ENCODE assay signal across 7 cellular contexts in the genomic region with DNA sequence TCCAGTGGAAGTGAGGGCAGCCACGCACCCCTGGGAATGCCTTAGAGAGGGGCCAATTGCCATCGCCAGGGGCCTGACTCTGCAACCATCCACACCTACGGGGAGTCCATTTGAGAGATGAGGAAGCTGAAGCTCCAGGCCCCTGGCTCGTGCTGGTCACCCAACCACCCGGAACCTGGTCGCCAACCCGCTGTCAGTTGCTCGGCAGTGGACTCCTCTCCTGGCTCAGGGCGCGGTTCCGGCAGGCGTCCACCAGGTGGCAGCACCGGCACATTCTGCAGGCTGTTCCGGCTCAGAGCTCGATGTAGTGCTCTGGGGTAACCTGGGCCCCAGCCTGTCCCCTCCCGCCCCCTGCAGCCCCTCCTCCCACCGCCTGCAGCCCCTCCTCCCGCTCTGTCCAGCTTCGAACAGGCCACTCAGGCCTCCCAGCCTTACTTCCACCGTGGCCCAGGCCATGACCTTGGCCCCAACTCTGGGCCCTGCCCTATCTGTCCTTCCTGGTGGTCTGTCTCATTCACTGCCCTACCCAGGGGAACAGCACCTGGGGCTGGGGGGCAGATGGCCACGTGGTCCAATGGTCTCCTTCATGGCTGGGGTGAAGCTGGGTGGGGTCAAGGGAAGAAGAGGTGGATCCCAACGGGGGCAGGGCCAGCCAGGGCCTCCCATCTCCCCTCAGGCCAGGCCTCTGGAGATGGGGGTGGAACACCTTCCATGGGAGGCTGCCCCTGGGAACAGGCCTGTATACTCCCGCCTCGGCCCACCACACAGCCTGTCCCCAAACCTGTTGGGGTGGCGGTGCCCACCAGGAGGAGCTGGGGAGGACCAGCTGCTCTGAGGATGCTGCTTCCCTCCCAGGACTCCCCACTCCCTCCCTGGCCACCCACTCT. TPM values are rescaled to one million over a fixed set of nuclear protein-coding genes. Genes with fewer than 3 reads are reported as not detected.
DNase-seq lines count a peak whose midpoint lies in the region; ATAC-seq, FAIRE-seq and TF ChIP-seq lines count a peak whose summit lies in the region.

No MANE protein-coding gene starts in this region.

- H3K4me3 ChIP-seq in coronary artery (no peak overlapping the region), HepG2 (replicated peaks in 1 of 3; ENCODE audit: insufficient read depth in 1 of 3, low read depth in 2 of 3, low read length in 3 of 3) (peak overlapping the region; percentile 65 to 78 (median 67))

- H3K9me3 ChIP-seq in HepG2 (ENCODE audit: low read length) = peaks cover 8% of the 10 kb centered on the region

- peak overlapping the region; percentile 99 for H3K9ac ChIP-seq in HepG2 (ENCODE audit: insufficient read depth, low read depth, low read length)

- no TSS peak for BruUV-seq in HepG2 (replicated peaks; lab: Mats Ljungman, UMichigan)

- CTCF ChIA-PET in HepG2 (lab: Yijun Ruan, JAX; ENCODE audit: low intra/inter-chr PET ratio, low total read pairs) = interaction anchor here (1.2 to 2.5 kb wide), 4 partner anchors 29 to 102 kb away, joined by 3 to 15 read pairs (median 10); no protein-coding TSS in a partner anchor

- H3K4me3 Mint-ChIP-seq in activated CD4-positive, alpha-beta T cell treated with anti-CD3 and anti-CD28 coated beads, Interleukin-2, amount 10 ng/mL, durations not matched to agents 24 days and 14 days = no peak overlapping the region

- peak; percentile 94 for DNase-seq in GM12892 (ENCODE audit: insufficient read length)
- peak; percentile 83 for DNase-seq in NCI-H69 (lab: John Stamatoyannopoulos, UW)
- DNase-seq in activated CD4-positive, alpha-beta T cell treated with anti-CD3 and anti-CD28 coated beads, Interleukin-2, amount 10 ng/mL, durations not matched to agents 24 days and 14 days = peak; percentile 98
- peak; percentile 89 for DNase-seq in coronary artery (ENCODE audit: low spot score)
- DNase-seq in HepG2 (ENCODE audit: low spot score) = peak; percentile 86
- peak; percentile 82 to 96 for DNase-seq in stimulated activated CD4-positive, alpha-beta T cell treated with anti-CD3 and anti-CD28 coated beads, Interleukin-4, amount 100 ng/mL, for 48 hours (ENCODE audit: low read depth in 2 of 2)

- in situ Hi-C loops in HepG2 (cut with HindIII; ENCODE audit: extremely low pct_ligation_motif_present, low pct_unique_long_range_greater_than_20kb) = loop anchor here (5.0 kb wide), 2 partner anchors 54 to 99 kb away; a partner anchor contains a TSS

- H3K9me3 Mint-ChIP-seq in activated CD4-positive, alpha-beta T cell treated with anti-CD3 and anti-CD28 coated beads, Interleukin-2, amount 10 ng/mL, durations not matched to agents 24 days and 14 days = no peaks in the 10 kb centered on the region

- H4K20me1 ChIP-seq in HepG2 (ENCODE audit: insufficient read depth, low read length) = peaks cover 12% of the 10 kb centered on the region

- peak; percentile 83 for ATAC-seq in HG03135 (IDR thresholded peaks at IDR 0.05; ENCODE audit: unreplicated experiment)
- peak; percentile 79 for ATAC-seq in HepG2

- peaks cover 3% of the 10 kb centered on the region for H3K4me1 Mint-ChIP-seq in activated CD4-positive, alpha-beta T cell treated with anti-CD3 and anti-CD28 coated beads, Interleukin-2, amount 10 ng/mL, durations not matched to agents 24 days and 14 days

- TF ChIP-seq EP300 in HepG2 (IDR thresholded peaks at IDR 0.05; ENCODE audit: low read depth in 2 of 2, low read length in 2 of 2) (peak in 1 of 2 experiments; percentile 32; a peak in 2 of 4 replicates), HepG2 (CRISPR knock-in tag; IDR thresholded peaks at IDR 0.05; ENCODE audit: borderline replicate concordance) (no peak)

- no peaks in the 10 kb centered on the region for H3K27me3 Mint-ChIP-seq in activated CD4-positive, alpha-beta T cell treated with anti-CD3 and anti-CD28 coated beads, Interleukin-2, amount 10 ng/mL, durations not matched to agents 24 days and 14 days

- 19% methylated on average over 6 of the region's 25 CpGs for WGBS in HepG2 (ENCODE audit: low lambda C conversion rate)

- TF ChIP-seq CTCF in coronary artery (IDR thresholded peaks at IDR 0.05) = peak; percentile 97
- TF ChIP-seq CTCF in HepG2 (CRISPR knock-in tag; IDR thresholded peaks at IDR 0.05) = peak; percentile 95

- POLR2A ChIA-PET in HepG2 (lab: Yijun Ruan, JAX) = interaction anchor here (0.6 to 4.1 kb wide), 19 partner anchors 9 to 141 kb away, joined by 3 to 59 read pairs (median 4); a partner anchor contains a TSS

- H3K4me1 ChIP-seq in HepG2 (ENCODE audit: insufficient read depth, low read length) = peaks cover 29% of the 10 kb centered on the region

- peak; percentile 89 for FAIRE-seq in GM12892 (lab: Jason Lieb, UNC)
- peak; percentile 8 for FAIRE-seq in HepG2 (lab: Jason Lieb, UNC)

- TF ChIP-seq POLR2A in GM12892 (IDR thresholded peaks at IDR 0.05; ENCODE audit: low read depth, low read length) (0 out of 2 replicates have a peak, but pooled peaks have one; percentile 32), HepG2 (IDR thresholded peaks at IDR 0.05; ENCODE audit: insufficient read depth in 1 of 2, low read depth in 2 of 2, low read length in 2 of 2) (peak; percentile 26 to 62; a peak in 2 of 4 replicates)

- H3K27ac ChIP-seq in coronary artery (peak overlapping the region in 1 of 2 donors; percentile 58), HepG2 (ENCODE audit: extremely low read length, insufficient read depth, low read length) (peak overlapping the region; percentile 97)

- H2AFZ ChIP-seq in HepG2 (ENCODE audit: low read length) = no peak overlapping the region

- no peaks in the 10 kb centered on the region; a peak in 1 of 5 replicates for H3K27me3 ChIP-seq in HepG2 (ENCODE audit: control insufficient read depth in 1 of 2, insufficient read depth in 2 of 2, low read length in 2 of 2)

- peak; percentile 86 for TF ChIP-seq RAD21 in HepG2 (CRISPR knock-in tag; IDR thresholded peaks at IDR 0.05)

- H3K36me3 Mint-ChIP-seq in activated CD4-positive, alpha-beta T cell treated with anti-CD3 and anti-CD28 coated beads, Interleukin-2, amount 10 ng/mL, durations not matched to agents 24 days and 14 days (ENCODE audit: low read depth) = peaks cover 33% of the 10 kb centered on the region

- intact Hi-C loops in activated CD4-positive, alpha-beta T cell treated with anti-CD3 and anti-CD28 coated beads, Interleukin-2, amount 10 ng/mL, durations not matched to agents 24 days and 14 days (cut with micrococcal nuclease) = loop anchor here (1.0 to 2.0 kb wide), 4 partner anchors 16 to 102 kb away; a partner anchor contains a TSS
- intact Hi-C loops in HepG2 (cut with micrococcal nuclease; ENCODE audit: unreplicated experiment) = loop anchor here (1.0 to 2.0 kb wide), 3 partner anchors 52 to 105 kb away; a partner anchor contains a TSS

- no peak overlapping the region for H3K27ac Mint-ChIP-seq in activated CD4-positive, alpha-beta T cell treated with anti-CD3 and anti-CD28 coated beads, Interleukin-2, amount 10 ng/mL, durations not matched to agents 24 days and 14 days

- peaks cover 39% of the 10 kb centered on the region for H3K79me2 ChIP-seq in HepG2 (ENCODE audit: insufficient read depth, low read length)

- peaks cover 17 to 27% of the 10 kb centered on the region in 2 experiments; a peak in 4 of 5 replicates for H3K36me3 ChIP-seq in HepG2 (replicated peaks in 1 of 2; ENCODE audit: control insufficient read depth in 1 of 2, insufficient read depth in 2 of 2, low read length in 2 of 2)

- H3K4me2 ChIP-seq in HepG2 (ENCODE audit: low read depth, low read length) = peak overlapping the region; percentile 93

RNA-seq across cellular contexts. Expression of a gene that starts 15.7 kb away (rescaled TPM):
- polyA plus RNA-seq in GM12892 (2012; ENCODE audit: missing spikeins) = 30.8 TPM
- 117 and 123 TPM in 2 replicates for total RNA-seq in activated CD4-positive, alpha-beta T cell treated with anti-CD3 and anti-CD28 coated beads, Interleukin-2, amount 10 ng/mL, durations not matched to agents 24 days and 14 days
- total RNA-seq in HepG2 (2016; rRNA removed; fragmentation: Illumina TruSeq; extraction: Trizol) = 153 and 186 TPM in 2 replicates
- 171 and 229 TPM in 2 replicates for total RNA-seq in HepG2 (2016; cell fraction: cytosol; rRNA removed; fragmentation: Illumina TruSeq; extraction: Trizol; ENCODE audit: low read depth)
- total RNA-seq in HepG2 (2016; cell fraction: insoluble cytoplasmic fraction; rRNA removed; fragmentation: Illumina TruSeq; extraction: Trizol) = 166 and 191 TPM in 2 replicates
- 186 and 219 TPM in 2 replicates for total RNA-seq in HepG2 (2016; cell fraction: membrane; rRNA removed; fragmentation: Illumina TruSeq; extraction: Trizol)
- 86.2 and 101 TPM in 2 replicates for total RNA-seq in HepG2 (2016; cell fraction: nucleus; rRNA removed; fragmentation: Illumina TruSeq; extraction: Trizol)
- 123 and 142 TPM in 2 replicates for polyA plus RNA-seq in HepG2 (2011; rRNA removed)
- polyA plus RNA-seq in HepG2 (2011; cell fraction: cytosol; rRNA removed) = 108 and 239 TPM in 2 replicates
- 125 and 162 TPM in 2 replicates for polyA plus RNA-seq in HepG2 (2011; cell fraction: nucleus; rRNA removed)
- 61.3 and 68.1 TPM in 2 replicates for polyA plus RNA-seq in HepG2 (2012)
- polyA plus RNA-seq in HepG2 (2016; cell fraction: cytosol; fragmentation: Illumina TruSeq; extraction: Trizol; ENCODE audit: low read depth) = 162 and 202 TPM in 2 replicates
- 128 and 130 TPM in 2 replicates for polyA plus RNA-seq in HepG2 (2016; cell fraction: insoluble cytoplasmic fraction; fragmentation: Illumina TruSeq; extraction: Trizol; ENCODE audit: low read depth)
- polyA plus RNA-seq in HepG2 (2016; cell fraction: membrane; fragmentation: Illumina TruSeq; extraction: Trizol; ENCODE audit: low read depth) = 134 and 168 TPM in 2 replicates
- 129 and 133 TPM in 2 replicates for polyA plus RNA-seq in HepG2 (2016; cell fraction: nucleus; fragmentation: Illumina TruSeq; extraction: Trizol; ENCODE audit: insufficient read depth, low read depth)
- 49.5 and 64.5 TPM in 2 replicates for polyA minus RNA-seq in HepG2 (2011; rRNA and poly(A)+ RNA removed; ENCODE audit: low replicate concordance)
- 22.7 and 31.5 TPM in 2 replicates for polyA minus RNA-seq in HepG2 (2011; cell fraction: cytosol; rRNA and poly(A)+ RNA removed)
- 17.3 and 18.4 TPM in 2 replicates for polyA minus RNA-seq in HepG2 (2011; cell fraction: nucleus; rRNA and poly(A)+ RNA removed)

RNA-seq across cellular contexts. Expression of a gene that starts 26.9 kb away (rescaled TPM):
- polyA plus RNA-seq in GM12892 (2012; ENCODE audit: missing spikeins) = 40.7 TPM
- 133 and 143 TPM in 2 replicates for total RNA-seq in activated CD4-positive, alpha-beta T cell treated with anti-CD3 and anti-CD28 coated beads, Interleukin-2, amount 10 ng/mL, durations not matched to agents 24 days and 14 days
- total RNA-seq in HepG2 (2016; rRNA removed; fragmentation: Illumina TruSeq; extraction: Trizol) = 85.7 and 96.2 TPM in 2 replicates
- total RNA-seq in HepG2 (2016; cell fraction: cytosol; rRNA removed; fragmentation: Illumina TruSeq; extraction: Trizol; ENCODE audit: low read depth) = 66.8 and 84.2 TPM in 2 replicates
- 76.8 and 97.9 TPM in 2 replicates for total RNA-seq in HepG2 (2016; cell fraction: insoluble cytoplasmic fraction; rRNA removed; fragmentation: Illumina TruSeq; extraction: Trizol)
- 171 and 190 TPM in 2 replicates for total RNA-seq in HepG2 (2016; cell fraction: membrane; rRNA removed; fragmentation: Illumina TruSeq; extraction: Trizol)
- total RNA-seq in HepG2 (2016; cell fraction: nucleus; rRNA removed; fragmentation: Illumina TruSeq; extraction: Trizol) = 48.2 and 57.1 TPM in 2 replicates
- polyA plus RNA-seq in HepG2 (2011; rRNA removed) = 116 and 135 TPM in 2 replicates
- 114 and 136 TPM in 2 replicates for polyA plus RNA-seq in HepG2 (2011; cell fraction: cytosol; rRNA removed)
- polyA plus RNA-seq in HepG2 (2011; cell fraction: nucleus; rRNA removed) = 362 and 435 TPM in 2 replicates
- polyA plus RNA-seq in HepG2 (2012) = 58.6 and 80.7 TPM in 2 replicates
- 81.6 and 107 TPM in 2 replicates for polyA plus RNA-seq in HepG2 (2016; cell fraction: cytosol; fragmentation: Illumina TruSeq; extraction: Trizol; ENCODE audit: low read depth)
- polyA plus RNA-seq in HepG2 (2016; cell fraction: insoluble cytoplasmic fraction; fragmentation: Illumina TruSeq; extraction: Trizol; ENCODE audit: low read depth) = 105 and 119 TPM in 2 replicates
- polyA plus RNA-seq in HepG2 (2016; cell fraction: membrane; fragmentation: Illumina TruSeq; extraction: Trizol; ENCODE audit: low read depth) = 182 and 194 TPM in 2 replicates
- polyA plus RNA-seq in HepG2 (2016; cell fraction: nucleus; fragmentation: Illumina TruSeq; extraction: Trizol; ENCODE audit: insufficient read depth, low read depth) = 146 and 159 TPM in 2 replicates
- polyA minus RNA-seq in HepG2 (2011; rRNA and poly(A)+ RNA removed; ENCODE audit: low replicate concordance) = 159 and 183 TPM in 2 replicates
- polyA minus RNA-seq in HepG2 (2011; cell fraction: cytosol; rRNA and poly(A)+ RNA removed) = 76.1 and 78.3 TPM in 2 replicates
- 46.7 and 48.0 TPM in 2 replicates for polyA minus RNA-seq in HepG2 (2011; cell fraction: nucleus; rRNA and poly(A)+ RNA removed)

RNA-seq across cellular contexts. Expression of a gene that starts 32.2 kb away (rescaled TPM):
- 0.13 TPM for polyA plus RNA-seq in GM12892 (2012; ENCODE audit: missing spikeins)
- 4.9 and 5.5 TPM in 2 replicates for total RNA-seq in activated CD4-positive, alpha-beta T cell treated with anti-CD3 and anti-CD28 coated beads, Interleukin-2, amount 10 ng/mL, durations not matched to agents 24 days and 14 days
- 3.2 and 4.2 TPM in 2 replicates for total RNA-seq in HepG2 (2016; rRNA removed; fragmentation: Illumina TruSeq; extraction: Trizol)
- total RNA-seq in HepG2 (2016; cell fraction: cytosol; rRNA removed; fragmentation: Illumina TruSeq; extraction: Trizol; ENCODE audit: low read depth) = 1.2 and 1.6 TPM in 2 replicates
- total RNA-seq in HepG2 (2016; cell fraction: insoluble cytoplasmic fraction; rRNA removed; fragmentation: Illumina TruSeq; extraction: Trizol) = 2.4 and 3.9 TPM in 2 replicates
- total RNA-seq in HepG2 (2016; cell fraction: membrane; rRNA removed; fragmentation: Illumina TruSeq; extraction: Trizol) = 4.3 and 4.4 TPM in 2 replicates
- total RNA-seq in HepG2 (2016; cell fraction: nucleus; rRNA removed; fragmentation: Illumina TruSeq; extraction: Trizol) = 3.6 and 4.2 TPM in 2 replicates
- 2.8 and 4.0 TPM in 2 replicates for polyA plus RNA-seq in HepG2 (2011; rRNA removed)
- polyA plus RNA-seq in HepG2 (2011; cell fraction: cytosol; rRNA removed) = 3.7 and 4.3 TPM in 2 replicates
- 7.2 and 7.5 TPM in 2 replicates for polyA plus RNA-seq in HepG2 (2011; cell fraction: nucleus; rRNA removed)
- polyA plus RNA-seq in HepG2 (2012) = 3.6 and 4.3 TPM in 2 replicates
- 1.0 and 1.1 TPM in 2 replicates for polyA plus RNA-seq in HepG2 (2016; cell fraction: cytosol; fragmentation: Illumina TruSeq; extraction: Trizol; ENCODE audit: low read depth)
- polyA plus RNA-seq in HepG2 (2016; cell fraction: insoluble cytoplasmic fraction; fragmentation: Illumina TruSeq; extraction: Trizol; ENCODE audit: low read depth) = 2.3 and 2.7 TPM in 2 replicates
- 3.4 and 3.5 TPM in 2 replicates for polyA plus RNA-seq in HepG2 (2016; cell fraction: membrane; fragmentation: Illumina TruSeq; extraction: Trizol; ENCODE audit: low read depth)
- polyA plus RNA-seq in HepG2 (2016; cell fraction: nucleus; fragmentation: Illumina TruSeq; extraction: Trizol; ENCODE audit: insufficient read depth, low read depth) = 2.8 and 3.1 TPM in 2 replicates
- polyA minus RNA-seq in HepG2 (2011; rRNA and poly(A)+ RNA removed; ENCODE audit: low replicate concordance) = 6.6 and 17.0 TPM in 2 replicates
- 6.2 and 8.1 TPM in 2 replicates for polyA minus RNA-seq in HepG2 (2011; cell fraction: cytosol; rRNA and poly(A)+ RNA removed)
- polyA minus RNA-seq in HepG2 (2011; cell fraction: nucleus; rRNA and poly(A)+ RNA removed) = 8.2 TPM in 2 replicates

RNA-seq across cellular contexts. Expression of a gene that starts 44.7 kb away (rescaled TPM):
- polyA plus RNA-seq in GM12892 (2012; ENCODE audit: missing spikeins) = not detected
- total RNA-seq in activated CD4-positive, alpha-beta T cell treated with anti-CD3 and anti-CD28 coated beads, Interleukin-2, amount 10 ng/mL, durations not matched to agents 24 days and 14 days = 0.96 and 1.4 TPM in 2 replicates
- 0.98 and 1.0 TPM in 2 replicates for total RNA-seq in HepG2 (2016; rRNA removed; fragmentation: Illumina TruSeq; extraction: Trizol)
- 0.81 and 1.1 TPM in 2 replicates for total RNA-seq in HepG2 (2016; cell fraction: cytosol; rRNA removed; fragmentation: Illumina TruSeq; extraction: Trizol; ENCODE audit: low read depth)
- total RNA-seq in HepG2 (2016; cell fraction: insoluble cytoplasmic fraction; rRNA removed; fragmentation: Illumina TruSeq; extraction: Trizol) = 0.56 and 1.3 TPM in 2 replicates
- total RNA-seq in HepG2 (2016; cell fraction: membrane; rRNA removed; fragmentation: Illumina TruSeq; extraction: Trizol) = 1.6 and 1.9 TPM in 2 replicates
- total RNA-seq in HepG2 (2016; cell fraction: nucleus; rRNA removed; fragmentation: Illumina TruSeq; extraction: Trizol) = 1.3 and 1.5 TPM in 2 replicates
- 36.7 and 45.2 TPM in 2 replicates for polyA plus RNA-seq in HepG2 (2011; rRNA removed)
- polyA plus RNA-seq in HepG2 (2011; cell fraction: cytosol; rRNA removed) = 20.7 and 22.4 TPM in 2 replicates
- 219 and 230 TPM in 2 replicates for polyA plus RNA-seq in HepG2 (2011; cell fraction: nucleus; rRNA removed)
- 37.3 and 46.9 TPM in 2 replicates for polyA plus RNA-seq in HepG2 (2012)
- 0.70 and 1.5 TPM in 2 replicates for polyA plus RNA-seq in HepG2 (2016; cell fraction: cytosol; fragmentation: Illumina TruSeq; extraction: Trizol; ENCODE audit: low read depth)
- 1.3 and 2.2 TPM in 2 replicates for polyA plus RNA-seq in HepG2 (2016; cell fraction: insoluble cytoplasmic fraction; fragmentation: Illumina TruSeq; extraction: Trizol; ENCODE audit: low read depth)
- polyA plus RNA-seq in HepG2 (2016; cell fraction: membrane; fragmentation: Illumina TruSeq; extraction: Trizol; ENCODE audit: low read depth) = 1.5 and 2.0 TPM in 2 replicates
- 3.7 and 4.4 TPM in 2 replicates for polyA plus RNA-seq in HepG2 (2016; cell fraction: nucleus; fragmentation: Illumina TruSeq; extraction: Trizol; ENCODE audit: insufficient read depth, low read depth)
- polyA minus RNA-seq in HepG2 (2011; rRNA and poly(A)+ RNA removed; ENCODE audit: low replicate concordance) = 12.3 and 14.1 TPM in 2 replicates
- polyA minus RNA-seq in HepG2 (2011; cell fraction: cytosol; rRNA and poly(A)+ RNA removed) = 6.8 and 7.6 TPM in 2 replicates
- 30.6 and 31.2 TPM in 2 replicates for polyA minus RNA-seq in HepG2 (2011; cell fraction: nucleus; rRNA and poly(A)+ RNA removed)
